Comparison of ENCODE assay signal across 13 cellular contexts in genomic region chr3:155872904-155873646, GRCh38. TPM values are rescaled to one million over a fixed set of nuclear protein-coding genes. Genes with fewer than 3 reads are reported as not detected.
DNase-seq lines count a peak whose midpoint lies in the region; ATAC-seq, FAIRE-seq and TF ChIP-seq lines count a peak whose summit lies in the region.
"Had no signal": no experiment of that assay in that cellular context is flagged by ENCODE, and none has a peak within 500 bp of the region (broad histone marks: within the 10 kb centered on the region; RNA-seq: fewer than 3 reads in every experiment).

No MANE protein-coding gene starts in this region.

- H3K4me2 ChIP-seq in mammary epithelial cell (ENCODE audit: insufficient read depth, low read depth, low read length), result peak overlapping the region; percentile 97

- CTCF ChIA-PET in mammary epithelial cell (lab: Charles Lee; ENCODE audit: low non-redundant PET), result no interaction called here

- H3K4me1 Mint-ChIP-seq in activated T-cell treated with anti-CD3 and anti-CD28 coated beads, Interleukin-2, amount 50 U/mL, for 4 hours (ENCODE audit: low read depth), result peaks cover 37% of the 10 kb centered on the region
- H3K4me1 Mint-ChIP-seq in stimulated activated effector memory CD8-positive, alpha-beta T cell treated with anti-CD3 and anti-CD28 coated beads, Interleukin-12 subunit alpha, Interleukin-12 subunit beta, amount 100 ng/mL, for 72 hours, result peaks cover 25% of the 10 kb centered on the region

- in situ Hi-C loops in mammary epithelial cell (cut with MboI; ENCODE audit: low sequenced_read_pairs in 2 of 2), result no loop called here

- intact Hi-C loops in mammary epithelial cell (cut with micrococcal nuclease), result loop anchor here (5.0 to 10.0 kb wide), 2 partner anchors 488 to 521 kb away; no protein-coding TSS in a partner anchor

- H4K20me1 ChIP-seq in mammary epithelial cell (ENCODE audit: insufficient read depth, low read length), result peaks cover 6% of the 10 kb centered on the region

- DNase-seq in activated T-cell treated with anti-CD3 and anti-CD28 coated beads, Interleukin-2, amount 50 U/mL, for 4 hours, result no peak
- no peak for DNase-seq in activated T-cell treated with anti-CD3 and anti-CD28 coated beads, Interleukin-2, amount 50 U/mL, for 48 hours
- peak; percentile 56 for DNase-seq in NOMO-1 treated with dmso at 0.1 percent for 144 hours (lab: John Stamatoyannopoulos, UW; ENCODE audit: unreplicated experiment)
- DNase-seq in mammary epithelial cell, result no peak
- no peak for DNase-seq in stimulated activated effector memory CD8-positive, alpha-beta T cell treated with anti-CD3 and anti-CD28 coated beads, Interleukin-12 subunit alpha, Interleukin-12 subunit beta, amount 100 ng/mL, for 72 hours (ENCODE audit: low spot score in 2 of 2)
- DNase-seq in GM19240 (ENCODE audit: insufficient read length, low spot score), result no peak
- DNase-seq in H54 (ENCODE audit: insufficient read length, low spot score), result no peak
- DNase-seq: activated effector memory CD4-positive, alpha-beta T cell treated with Interleukin-2 at 50 U/mL for 16 hours; NCI-H226; T1000 had no signal

- H2AFZ ChIP-seq in mammary epithelial cell (ENCODE audit: low read depth, low read length), result no peak overlapping the region

- no peak overlapping the region for H3K27ac ChIP-seq in mammary epithelial cell (ENCODE audit: insufficient read depth, low read depth, low read length)

- no peak for TF ChIP-seq CTCF in mammary epithelial cell (conservative IDR thresholded peaks at IDR 0.05 in 1 of 2, IDR thresholded peaks at IDR 0.05 in 1 of 2; ENCODE audit: extremely low read depth in 1 of 2, insufficient read depth in 1 of 2, low read depth in 1 of 2, low read length in 2 of 2)

- H3K9ac ChIP-seq in mammary epithelial cell (ENCODE audit: insufficient read depth, low read length), result peak overlapping the region; percentile 91

- H3K27me3 ChIP-seq in mammary epithelial cell (ENCODE audit: insufficient read depth, low read length), result no peaks in the 10 kb centered on the region

- no TSS peak for BruUV-seq in mammary epithelial cell (replicated peaks; lab: Mats Ljungman, UMichigan)

- H3K27ac Mint-ChIP-seq in stimulated activated effector memory CD8-positive, alpha-beta T cell treated with anti-CD3 and anti-CD28 coated beads, Interleukin-12 subunit alpha, Interleukin-12 subunit beta, amount 100 ng/mL, for 72 hours, result no peak overlapping the region

- no peaks in the 10 kb centered on the region for H3K9me3 ChIP-seq in mammary epithelial cell (replicated peaks; ENCODE audit: insufficient read depth, low read length)

- no peak for FAIRE-seq in H54 (lab: Jason Lieb, UNC)
- FAIRE-seq: HTR-8/SVneo had no signal

- no peak for TF ChIP-seq POLR2A in H54 (IDR thresholded peaks at IDR 0.05; ENCODE audit: low read depth, low read length)

- H3K4me1 ChIP-seq in mammary epithelial cell (ENCODE audit: insufficient read depth, low read length), result peaks cover 19% of the 10 kb centered on the region

- no peak for ATAC-seq in activated T-cell treated with anti-CD3 and anti-CD28 coated beads, Interleukin-2, amount 50 U/mL, for 4 hours
- ATAC-seq in stimulated activated effector memory CD8-positive, alpha-beta T cell treated with anti-CD3 and anti-CD28 coated beads, Interleukin-12 subunit alpha, Interleukin-12 subunit beta, amount 100 ng/mL, for 72 hours, result no peak
- ATAC-seq in HG03045 (IDR thresholded peaks at IDR 0.05; ENCODE audit: unreplicated experiment), result no peak
- ATAC-seq: stimulated activated memory B cell treated with anti-CD40 and anti-IgM and Interleukin-4, amounts not matched to agents 10 μg/mL and 1 μg/mL and 100 μg/mL, for 72 hours had no signal

- peak overlapping the region in 2 of 3 experiments; percentile 77 to 94 for H3K4me3 ChIP-seq in mammary epithelial cell (replicated peaks in 1 of 3; ENCODE audit: insufficient read depth in 1 of 3, low read depth in 2 of 3, low read length in 3 of 3)

- no peaks in the 10 kb centered on the region for H3K36me3 Mint-ChIP-seq in activated T-cell treated with anti-CD3 and anti-CD28 coated beads, Interleukin-2, amount 50 U/mL, for 4 hours (ENCODE audit: insufficient read depth)
- H3K36me3 Mint-ChIP-seq in stimulated activated effector memory CD8-positive, alpha-beta T cell treated with anti-CD3 and anti-CD28 coated beads, Interleukin-12 subunit alpha, Interleukin-12 subunit beta, amount 100 ng/mL, for 72 hours, result peaks cover 23% of the 10 kb centered on the region
- H3K36me3 Mint-ChIP-seq: stimulated activated memory B cell treated with anti-CD40 and anti-IgM and Interleukin-4, amounts not matched to agents 10 μg/mL and 1 μg/mL and 100 μg/mL, for 72 hours had no signal

- peak overlapping the region; percentile 98 for H3K4me3 Mint-ChIP-seq in activated T-cell treated with anti-CD3 and anti-CD28 coated beads, Interleukin-2, amount 50 U/mL, for 4 hours
- H3K4me3 Mint-ChIP-seq in stimulated activated effector memory CD8-positive, alpha-beta T cell treated with anti-CD3 and anti-CD28 coated beads, Interleukin-12 subunit alpha, Interleukin-12 subunit beta, amount 100 ng/mL, for 72 hours, result peak overlapping the region; percentile 92

- no peaks in the 10 kb centered on the region for H3K9me3 Mint-ChIP-seq in activated T-cell treated with anti-CD3 and anti-CD28 coated beads, Interleukin-2, amount 50 U/mL, for 4 hours
- no peaks in the 10 kb centered on the region for H3K9me3 Mint-ChIP-seq in stimulated activated effector memory CD8-positive, alpha-beta T cell treated with anti-CD3 and anti-CD28 coated beads, Interleukin-12 subunit alpha, Interleukin-12 subunit beta, amount 100 ng/mL, for 72 hours
- H3K9me3 Mint-ChIP-seq: stimulated activated memory B cell treated with anti-CD40 and anti-IgM and Interleukin-4, amounts not matched to agents 10 μg/mL and 1 μg/mL and 100 μg/mL, for 72 hours had no signal

- 86% methylated on average over 8 of the region's 8 CpGs for WGBS in mammary epithelial cell (ENCODE audit: low coverage, missing lambda C conversion rate)

- H3K79me2 ChIP-seq in mammary epithelial cell (ENCODE audit: insufficient read depth, low read length), result peaks cover 76% of the 10 kb centered on the region

- dilution Hi-C loops in mammary epithelial cell (cut with HindIII; ENCODE audit: low sequenced_read_pairs), result no loop called here

- H3K27me3 Mint-ChIP-seq in activated T-cell treated with anti-CD3 and anti-CD28 coated beads, Interleukin-2, amount 50 U/mL, for 4 hours (ENCODE audit: low read depth), result no peaks in the 10 kb centered on the region
- H3K27me3 Mint-ChIP-seq: stimulated activated memory B cell treated with anti-CD40 and anti-IgM and Interleukin-4, amounts not matched to agents 10 μg/mL and 1 μg/mL and 100 μg/mL, for 72 hours had no signal

- H3K36me3 ChIP-seq in mammary epithelial cell (ENCODE audit: insufficient read depth, low read length), result no peaks in the 10 kb centered on the region

RNA-seq across cellular contexts. Expression of gene GMPS, which starts 2.6 kb away (rescaled TPM):
- total RNA-seq in activated T-cell treated with anti-CD3 and anti-CD28 coated beads, Interleukin-2, amount 50 U/mL, for 4 hours, result 100 to 1,000 TPM; 109 to 122 (median 118) TPM
- total RNA-seq in mammary epithelial cell, result 10 to 100 TPM; 34.2 to 90.4 TPM
- polyA plus RNA-seq in mammary epithelial cell, result 72.5 TPM
- 85.6 TPM for polyA minus RNA-seq in mammary epithelial cell

RNA-seq across cellular contexts. Expression of gene SLC33A1, which starts 18.8 kb away (rescaled TPM):
- total RNA-seq in activated T-cell treated with anti-CD3 and anti-CD28 coated beads, Interleukin-2, amount 50 U/mL, for 4 hours, result 10 to 100 TPM; 14.8 to 19.7 (median 14.9) TPM
- 10 to 100 TPM; 35.0 to 52.7 TPM for total RNA-seq in mammary epithelial cell
- polyA plus RNA-seq in mammary epithelial cell, result 17.9 TPM
- 41.3 TPM for polyA minus RNA-seq in mammary epithelial cell
